1 cellular context compared by ENCODE assay signal in the genomic region with DNA sequence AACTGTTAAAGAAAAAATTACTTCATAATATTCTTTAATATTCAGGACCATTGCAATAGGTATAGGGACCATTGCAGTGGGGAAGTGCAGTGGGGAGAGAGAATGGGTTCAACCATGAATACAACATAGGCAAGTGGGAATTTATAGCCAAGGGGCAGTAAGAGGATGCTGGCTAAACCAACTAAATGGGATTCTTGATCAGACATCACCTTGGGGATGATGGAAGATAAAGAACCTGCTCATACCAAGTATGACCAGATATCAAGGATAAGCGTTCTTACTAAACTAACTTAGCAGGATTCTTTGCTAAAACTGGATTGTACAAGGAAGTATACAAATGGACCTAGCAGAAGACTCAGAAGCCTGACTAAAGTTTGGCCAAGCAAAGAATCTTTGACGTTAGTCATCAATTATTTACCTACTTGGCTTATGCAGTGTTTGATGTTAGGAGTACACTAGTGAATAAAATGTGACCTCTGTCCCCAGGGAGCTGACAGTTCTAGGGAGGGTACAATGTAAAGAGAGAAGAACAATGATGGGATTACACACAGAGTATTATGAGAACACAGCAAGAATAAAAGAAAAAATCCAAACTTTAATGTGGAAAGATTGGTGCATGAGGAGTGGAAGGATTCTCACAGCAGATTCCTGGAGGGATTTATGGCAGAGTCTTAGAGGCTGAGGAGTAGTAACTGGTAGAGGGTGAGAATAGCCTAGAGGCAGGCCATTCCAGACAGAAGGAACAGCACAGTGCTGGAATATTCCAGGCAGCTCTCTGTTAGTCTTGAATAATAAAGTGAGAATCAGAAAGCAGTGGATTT.
TF ChIP-seq lines count a peak whose summit lies in the region.

No MANE protein-coding gene starts in this region.

TF ChIP-seq in HepG2, 621 proteins besides CTCF, POLR2A, EP300 and RAD21 (continued from another document and continues in another):
- TF ChIP-seq, protein P1, sequence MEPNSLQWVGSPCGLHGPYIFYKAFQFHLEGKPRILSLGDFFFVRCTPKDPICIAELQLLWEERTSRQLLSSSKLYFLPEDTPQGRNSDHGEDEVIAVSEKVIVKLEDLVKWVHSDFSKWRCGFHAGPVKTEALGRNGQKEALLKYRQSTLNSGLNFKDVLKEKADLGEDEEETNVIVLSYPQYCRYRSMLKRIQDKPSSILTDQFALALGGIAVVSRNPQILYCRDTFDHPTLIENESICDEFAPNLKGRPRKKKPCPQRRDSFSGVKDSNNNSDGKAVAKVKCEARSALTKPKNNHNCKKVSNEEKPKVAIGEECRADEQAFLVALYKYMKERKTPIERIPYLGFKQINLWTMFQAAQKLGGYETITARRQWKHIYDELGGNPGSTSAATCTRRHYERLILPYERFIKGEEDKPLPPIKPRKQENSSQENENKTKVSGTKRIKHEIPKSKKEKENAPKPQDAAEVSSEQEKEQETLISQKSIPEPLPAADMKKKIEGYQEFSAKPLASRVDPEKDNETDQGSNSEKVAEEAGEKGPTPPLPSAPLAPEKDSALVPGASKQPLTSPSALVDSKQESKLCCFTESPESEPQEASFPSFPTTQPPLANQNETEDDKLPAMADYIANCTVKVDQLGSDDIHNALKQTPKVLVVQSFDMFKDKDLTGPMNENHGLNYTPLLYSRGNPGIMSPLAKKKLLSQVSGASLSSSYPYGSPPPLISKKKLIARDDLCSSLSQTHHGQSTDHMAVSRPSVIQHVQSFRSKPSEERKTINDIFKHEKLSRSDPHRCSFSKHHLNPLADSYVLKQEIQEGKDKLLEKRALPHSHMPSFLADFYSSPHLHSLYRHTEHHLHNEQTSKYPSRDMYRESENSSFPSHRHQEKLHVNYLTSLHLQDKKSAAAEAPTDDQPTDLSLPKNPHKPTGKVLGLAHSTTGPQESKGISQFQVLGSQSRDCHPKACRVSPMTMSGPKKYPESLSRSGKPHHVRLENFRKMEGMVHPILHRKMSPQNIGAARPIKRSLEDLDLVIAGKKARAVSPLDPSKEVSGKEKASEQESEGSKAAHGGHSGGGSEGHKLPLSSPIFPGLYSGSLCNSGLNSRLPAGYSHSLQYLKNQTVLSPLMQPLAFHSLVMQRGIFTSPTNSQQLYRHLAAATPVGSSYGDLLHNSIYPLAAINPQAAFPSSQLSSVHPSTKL (CRISPR knock-in tag; IDR thresholded peaks at IDR 0.05), result peak; percentile 96
- no peak for TF ChIP-seq KLF16 (CRISPR knock-in tag; IDR thresholded peaks at IDR 0.05)
- TF ChIP-seq RELA (CRISPR knock-in tag; IDR thresholded peaks at IDR 0.05), result no peak
- TF ChIP-seq, protein P2, sequence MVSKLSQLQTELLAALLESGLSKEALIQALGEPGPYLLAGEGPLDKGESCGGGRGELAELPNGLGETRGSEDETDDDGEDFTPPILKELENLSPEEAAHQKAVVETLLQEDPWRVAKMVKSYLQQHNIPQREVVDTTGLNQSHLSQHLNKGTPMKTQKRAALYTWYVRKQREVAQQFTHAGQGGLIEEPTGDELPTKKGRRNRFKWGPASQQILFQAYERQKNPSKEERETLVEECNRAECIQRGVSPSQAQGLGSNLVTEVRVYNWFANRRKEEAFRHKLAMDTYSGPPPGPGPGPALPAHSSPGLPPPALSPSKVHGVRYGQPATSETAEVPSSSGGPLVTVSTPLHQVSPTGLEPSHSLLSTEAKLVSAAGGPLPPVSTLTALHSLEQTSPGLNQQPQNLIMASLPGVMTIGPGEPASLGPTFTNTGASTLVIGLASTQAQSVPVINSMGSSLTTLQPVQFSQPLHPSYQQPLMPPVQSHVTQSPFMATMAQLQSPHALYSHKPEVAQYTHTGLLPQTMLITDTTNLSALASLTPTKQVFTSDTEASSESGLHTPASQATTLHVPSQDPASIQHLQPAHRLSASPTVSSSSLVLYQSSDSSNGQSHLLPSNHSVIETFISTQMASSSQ (IDR thresholded peaks at IDR 0.05; ENCODE audit: low read depth), result peak; percentile 79; the same call in 1 of the 2 replicates
- TF ChIP-seq, protein P2 (CRISPR knock-in tag; IDR thresholded peaks at IDR 0.05; ENCODE audit: borderline replicate concordance), result peak; percentile 79; the same call in 1 of the 2 replicates
- TF ChIP-seq, protein P3, sequence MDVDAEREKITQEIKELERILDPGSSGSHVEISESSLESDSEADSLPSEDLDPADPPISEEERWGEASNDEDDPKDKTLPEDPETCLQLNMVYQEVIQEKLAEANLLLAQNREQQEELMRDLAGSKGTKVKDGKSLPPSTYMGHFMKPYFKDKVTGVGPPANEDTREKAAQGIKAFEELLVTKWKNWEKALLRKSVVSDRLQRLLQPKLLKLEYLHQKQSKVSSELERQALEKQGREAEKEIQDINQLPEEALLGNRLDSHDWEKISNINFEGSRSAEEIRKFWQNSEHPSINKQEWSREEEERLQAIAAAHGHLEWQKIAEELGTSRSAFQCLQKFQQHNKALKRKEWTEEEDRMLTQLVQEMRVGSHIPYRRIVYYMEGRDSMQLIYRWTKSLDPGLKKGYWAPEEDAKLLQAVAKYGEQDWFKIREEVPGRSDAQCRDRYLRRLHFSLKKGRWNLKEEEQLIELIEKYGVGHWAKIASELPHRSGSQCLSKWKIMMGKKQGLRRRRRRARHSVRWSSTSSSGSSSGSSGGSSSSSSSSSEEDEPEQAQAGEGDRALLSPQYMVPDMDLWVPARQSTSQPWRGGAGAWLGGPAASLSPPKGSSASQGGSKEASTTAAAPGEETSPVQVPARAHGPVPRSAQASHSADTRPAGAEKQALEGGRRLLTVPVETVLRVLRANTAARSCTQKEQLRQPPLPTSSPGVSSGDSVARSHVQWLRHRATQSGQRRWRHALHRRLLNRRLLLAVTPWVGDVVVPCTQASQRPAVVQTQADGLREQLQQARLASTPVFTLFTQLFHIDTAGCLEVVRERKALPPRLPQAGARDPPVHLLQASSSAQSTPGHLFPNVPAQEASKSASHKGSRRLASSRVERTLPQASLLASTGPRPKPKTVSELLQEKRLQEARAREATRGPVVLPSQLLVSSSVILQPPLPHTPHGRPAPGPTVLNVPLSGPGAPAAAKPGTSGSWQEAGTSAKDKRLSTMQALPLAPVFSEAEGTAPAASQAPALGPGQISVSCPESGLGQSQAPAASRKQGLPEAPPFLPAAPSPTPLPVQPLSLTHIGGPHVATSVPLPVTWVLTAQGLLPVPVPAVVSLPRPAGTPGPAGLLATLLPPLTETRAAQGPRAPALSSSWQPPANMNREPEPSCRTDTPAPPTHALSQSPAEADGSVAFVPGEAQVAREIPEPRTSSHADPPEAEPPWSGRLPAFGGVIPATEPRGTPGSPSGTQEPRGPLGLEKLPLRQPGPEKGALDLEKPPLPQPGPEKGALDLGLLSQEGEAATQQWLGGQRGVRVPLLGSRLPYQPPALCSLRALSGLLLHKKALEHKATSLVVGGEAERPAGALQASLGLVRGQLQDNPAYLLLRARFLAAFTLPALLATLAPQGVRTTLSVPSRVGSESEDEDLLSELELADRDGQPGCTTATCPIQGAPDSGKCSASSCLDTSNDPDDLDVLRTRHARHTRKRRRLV (CRISPR knock-in tag; IDR thresholded peaks at IDR 0.05), result no peak
- TF ChIP-seq KAT8 (CRISPR knock-in tag; IDR thresholded peaks at IDR 0.05), result peak; percentile 53; the same call in 1 of the 2 replicates
- no peak for TF ChIP-seq MAF1 (CRISPR knock-in tag; IDR thresholded peaks at IDR 0.05; ENCODE audit: borderline replicate concordance)
- TF ChIP-seq, protein P4, sequence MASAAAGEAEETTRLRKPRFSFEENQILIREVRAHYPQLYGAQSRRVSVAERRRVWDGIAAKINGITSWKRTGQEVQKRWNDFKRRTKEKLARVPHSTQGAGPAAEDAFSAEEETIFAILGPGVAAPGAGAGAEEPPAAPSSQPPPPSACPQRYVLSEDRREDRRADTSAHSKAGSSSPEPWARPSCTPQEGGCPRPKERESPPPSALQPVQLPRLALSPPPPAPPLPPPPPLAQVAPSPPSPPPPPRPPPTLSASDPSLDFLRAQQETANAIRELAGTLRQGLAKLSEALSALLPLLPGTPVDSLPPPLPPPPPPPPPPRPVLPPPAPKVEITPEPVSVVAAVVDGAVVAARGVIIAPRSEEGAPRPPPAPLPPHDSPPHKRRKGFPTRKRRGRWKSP (CRISPR knock-in tag; IDR thresholded peaks at IDR 0.05), result no peak
- TF ChIP-seq ATRX (CRISPR knock-in tag; IDR thresholded peaks at IDR 0.05; ENCODE audit: borderline replicate concordance), result no peak
- 0 out of 2 replicates have a peak, but pooled peaks have one; percentile 81 for TF ChIP-seq SP140L (CRISPR knock-in tag; IDR thresholded peaks at IDR 0.05; ENCODE audit: borderline replicate concordance)
- TF ChIP-seq, protein P5, sequence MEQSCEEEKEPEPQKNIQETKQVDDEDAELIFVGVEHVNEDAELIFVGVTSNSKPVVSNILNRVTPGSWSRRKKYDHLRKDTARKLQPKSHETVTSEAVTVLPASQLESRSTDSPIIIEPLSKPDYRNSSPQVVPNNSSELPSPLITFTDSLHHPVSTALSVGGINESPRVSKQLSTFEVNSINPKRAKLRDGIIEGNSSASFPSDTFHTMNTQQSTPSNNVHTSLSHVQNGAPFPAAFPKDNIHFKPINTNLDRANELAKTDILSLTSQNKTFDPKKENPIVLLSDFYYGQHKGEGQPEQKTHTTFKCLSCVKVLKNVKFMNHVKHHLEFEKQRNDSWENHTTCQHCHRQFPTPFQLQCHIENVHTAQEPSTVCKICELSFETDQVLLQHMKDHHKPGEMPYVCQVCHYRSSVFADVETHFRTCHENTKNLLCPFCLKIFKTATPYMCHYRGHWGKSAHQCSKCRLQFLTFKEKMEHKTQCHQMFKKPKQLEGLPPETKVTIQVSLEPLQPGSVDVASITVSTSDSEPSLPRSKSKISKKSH (CRISPR knock-in tag; IDR thresholded peaks at IDR 0.05; ENCODE audit: borderline replicate concordance), result no peak
- TF ChIP-seq HNRNPK (IDR thresholded peaks at IDR 0.05; ENCODE audit: low read depth, low read length, poor library complexity, severe bottlenecking), result no peak
- no peak for TF ChIP-seq ZNF124 (CRISPR knock-in tag; IDR thresholded peaks at IDR 0.05)
- TF ChIP-seq NR2F2 (IDR thresholded peaks at IDR 0.05; ENCODE audit: borderline replicate concordance, low read depth), result peak; percentile 79
- no peak for TF ChIP-seq ZFP62 (CRISPR knock-in tag; IDR thresholded peaks at IDR 0.05)
- TF ChIP-seq ZNF556 (CRISPR knock-in tag; IDR thresholded peaks at IDR 0.05; ENCODE audit: borderline replicate concordance), result 0 out of 2 replicates have a peak, but pooled peaks have one; percentile 24
- TF ChIP-seq KDM6A (CRISPR knock-in tag; IDR thresholded peaks at IDR 0.05; ENCODE audit: low read depth), result peak; percentile 82
- no peak for TF ChIP-seq ZNF75D (CRISPR knock-in tag; IDR thresholded peaks at IDR 0.05; ENCODE audit: borderline replicate concordance)
- TF ChIP-seq ZNF7 (CRISPR knock-in tag; IDR thresholded peaks at IDR 0.05), result no peak
- peak; percentile 65; the same call in 1 of the 2 replicates for TF ChIP-seq ZNF644 (CRISPR knock-in tag; IDR thresholded peaks at IDR 0.05; ENCODE audit: low read depth)
- TF ChIP-seq GZF1 (CRISPR knock-in tag; IDR thresholded peaks at IDR 0.05), result no peak
- TF ChIP-seq, protein P6, sequence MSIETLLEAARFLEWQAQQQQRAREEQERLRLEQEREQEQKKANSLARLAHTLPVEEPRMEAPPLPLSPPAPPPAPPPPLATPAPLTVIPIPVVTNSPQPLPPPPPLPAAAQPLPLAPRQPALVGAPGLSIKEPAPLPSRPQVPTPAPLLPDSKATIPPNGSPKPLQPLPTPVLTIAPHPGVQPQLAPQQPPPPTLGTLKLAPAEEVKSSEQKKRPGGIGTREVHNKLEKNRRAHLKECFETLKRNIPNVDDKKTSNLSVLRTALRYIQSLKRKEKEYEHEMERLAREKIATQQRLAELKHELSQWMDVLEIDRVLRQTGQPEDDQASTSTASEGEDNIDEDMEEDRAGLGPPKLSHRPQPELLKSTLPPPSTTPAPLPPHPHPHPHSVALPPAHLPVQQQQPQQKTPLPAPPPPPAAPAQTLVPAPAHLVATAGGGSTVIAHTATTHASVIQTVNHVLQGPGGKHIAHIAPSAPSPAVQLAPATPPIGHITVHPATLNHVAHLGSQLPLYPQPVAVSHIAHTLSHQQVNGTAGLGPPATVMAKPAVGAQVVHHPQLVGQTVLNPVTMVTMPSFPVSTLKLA (IDR thresholded peaks at IDR 0.05), result no peak
- TF ChIP-seq HOXA9 (CRISPR knock-in tag; IDR thresholded peaks at IDR 0.05; ENCODE audit: borderline replicate concordance), result no peak
- TF ChIP-seq, protein P7, sequence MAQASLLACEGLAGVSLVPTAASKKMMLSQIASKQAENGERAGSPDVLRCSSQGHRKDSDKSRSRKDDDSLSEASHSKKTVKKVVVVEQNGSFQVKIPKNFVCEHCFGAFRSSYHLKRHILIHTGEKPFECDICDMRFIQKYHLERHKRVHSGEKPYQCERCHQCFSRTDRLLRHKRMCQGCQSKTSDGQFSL (CRISPR knock-in tag; IDR thresholded peaks at IDR 0.05), result no peak
- TF ChIP-seq ZFP37 (CRISPR knock-in tag; IDR thresholded peaks at IDR 0.05; ENCODE audit: borderline replicate concordance), result no peak
- no peak for TF ChIP-seq TSC22D2 (CRISPR knock-in tag; IDR thresholded peaks at IDR 0.05; ENCODE audit: borderline replicate concordance)
- no peak for TF ChIP-seq TOPORS (CRISPR knock-in tag; IDR thresholded peaks at IDR 0.05)
- TF ChIP-seq, protein P8, sequence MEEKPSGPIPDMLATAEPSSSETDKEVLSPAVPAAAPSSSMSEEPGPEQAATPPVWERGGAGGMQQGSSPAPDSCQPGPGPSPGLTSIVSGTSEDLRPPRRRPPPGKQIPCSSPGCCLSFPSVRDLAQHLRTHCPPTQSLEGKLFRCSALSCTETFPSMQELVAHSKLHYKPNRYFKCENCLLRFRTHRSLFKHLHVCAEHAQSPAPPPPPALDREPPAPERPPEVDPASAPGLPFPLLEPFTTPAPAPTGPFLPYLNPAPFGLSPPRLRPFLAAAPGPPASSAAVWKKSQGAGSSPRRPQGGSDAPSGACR (CRISPR knock-in tag; IDR thresholded peaks at IDR 0.05), result no peak
- no peak for TF ChIP-seq TAF1 (CRISPR knock-in tag; IDR thresholded peaks at IDR 0.05)
- 0 out of 2 replicates have a peak, but pooled peaks have one; percentile 29 for TF ChIP-seq FOXA1 (IDR thresholded peaks at IDR 0.05)
- TF ChIP-seq FOXA1 (CRISPR knock-in tag; IDR thresholded peaks at IDR 0.05), result peak; percentile 83
- TF ChIP-seq IKZF1 (IDR thresholded peaks at IDR 0.05), result no peak
- TF ChIP-seq ZFP36L2 (CRISPR knock-in tag; IDR thresholded peaks at IDR 0.05), result no peak
- no peak for TF ChIP-seq ZNF83 (CRISPR knock-in tag; IDR thresholded peaks at IDR 0.05; ENCODE audit: borderline replicate concordance)
- TF ChIP-seq, protein P9, sequence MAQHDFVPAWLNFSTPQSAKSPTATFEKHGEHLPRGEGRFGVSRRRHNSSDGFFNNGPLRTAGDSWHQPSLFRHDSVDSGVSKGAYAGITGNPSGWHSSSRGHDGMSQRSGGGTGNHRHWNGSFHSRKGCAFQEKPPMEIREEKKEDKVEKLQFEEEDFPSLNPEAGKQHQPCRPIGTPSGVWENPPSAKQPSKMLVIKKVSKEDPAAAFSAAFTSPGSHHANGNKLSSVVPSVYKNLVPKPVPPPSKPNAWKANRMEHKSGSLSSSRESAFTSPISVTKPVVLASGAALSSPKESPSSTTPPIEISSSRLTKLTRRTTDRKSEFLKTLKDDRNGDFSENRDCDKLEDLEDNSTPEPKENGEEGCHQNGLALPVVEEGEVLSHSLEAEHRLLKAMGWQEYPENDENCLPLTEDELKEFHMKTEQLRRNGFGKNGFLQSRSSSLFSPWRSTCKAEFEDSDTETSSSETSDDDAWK (CRISPR knock-in tag; IDR thresholded peaks at IDR 0.05), result no peak
